Comparison of ENCODE assay signal across 8 cellular contexts in the genomic region with DNA sequence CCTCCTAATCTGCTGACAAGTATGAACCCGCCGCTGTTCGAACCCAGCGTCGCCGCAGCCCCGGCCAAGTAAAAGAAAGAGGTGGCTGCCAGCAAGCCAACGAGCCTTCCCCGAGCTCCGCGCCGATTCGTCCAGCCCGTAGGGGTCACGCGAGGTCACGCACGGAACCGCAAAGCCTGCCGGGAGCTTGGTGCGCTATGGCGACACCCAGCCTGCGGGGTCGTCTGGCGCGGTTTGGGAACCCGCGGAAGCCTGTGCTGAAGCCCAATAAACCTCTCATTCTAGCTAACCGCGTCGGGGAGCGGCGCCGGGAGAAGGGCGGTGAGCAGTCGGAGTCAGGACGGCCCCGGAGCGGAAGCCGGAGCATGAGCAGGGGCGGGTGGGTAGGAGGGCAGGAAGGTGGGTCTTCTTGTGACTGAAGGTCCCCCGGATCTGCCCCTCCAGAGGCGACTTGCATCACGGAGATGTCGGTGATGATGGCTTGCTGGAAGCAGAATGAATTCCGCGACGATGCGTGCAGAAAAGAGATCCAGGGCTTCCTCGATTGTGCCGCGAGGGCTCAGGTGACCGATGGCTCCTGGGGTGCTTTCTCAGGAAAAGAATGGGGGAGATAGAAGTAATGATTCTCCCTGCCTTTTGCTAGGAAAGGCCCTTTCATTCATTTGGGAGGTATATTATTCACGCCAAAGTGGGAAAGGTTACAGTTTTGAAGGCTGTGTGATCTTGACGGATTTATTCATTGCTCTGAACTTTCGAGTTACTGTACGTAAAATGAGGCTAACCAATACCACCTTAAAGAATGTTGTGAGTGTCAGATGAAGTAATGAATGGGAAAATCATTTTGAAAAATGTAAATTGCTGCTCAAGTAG. TPM values are rescaled to one million over a fixed set of nuclear protein-coding genes. Genes with fewer than 3 reads are reported as not detected.
DNase-seq lines count a peak whose midpoint lies in the region; ATAC-seq, FAIRE-seq and TF ChIP-seq lines count a peak whose summit lies in the region.

TSS of gene CHCHD1 (plus strand) at position 170 of the 870 bp plus-strand sequence. CDS start at position 198, 28 bp downstream.

- peak within 1 kb of the TSS; percentile 81 to 88 for H3K9ac ChIP-seq in kidney (ENCODE audit: low read length in 2 of 2)

- H3K27ac ChIP-seq in 22Rv1: peak within 1 kb of the TSS; percentile 82
- H3K27ac ChIP-seq in kidney (ENCODE audit: low read depth in 2 of 2, low read length in 2 of 2): peak within 1 kb of the TSS; percentile 92 to 95

- no peak for FAIRE-seq in kidney (lab: Jason Lieb, UNC)

- TF ChIP-seq CTCF in 22Rv1 (IDR thresholded peaks at IDR 0.05) (no peak), kidney (IDR thresholded peaks at IDR 0.05; ENCODE audit: borderline replicate concordance, extremely low read depth, insufficient read depth) (no peak)

- intact Hi-C loops in kidney (cut with DNase I): no loop called here

- peaks cover 7 to 17% of the 10 kb centered on the region in 2 donors for H3K4me1 ChIP-seq in kidney (ENCODE audit: control insufficient read depth in 1 of 2, insufficient read depth in 1 of 2, low read depth in 1 of 2, low read length in 2 of 2)

- no peaks in the 10 kb centered on the region for H3K9me3 ChIP-seq in kidney (ENCODE audit: control insufficient read depth in 1 of 2, low read length in 2 of 2)

- DNase-seq in NCI-H345 (lab: John Stamatoyannopoulos, UW) (peak; percentile 77), cerebellar cortex (ENCODE audit: low spot score) (peak; percentile 88), kidney (peak; percentile 98)
- DNase-seq in activated CD4-positive, CD25-positive, alpha-beta regulatory T cell treated with anti-CD3 and anti-CD28 coated beads, Interleukin-2, amount 50 U/mL, for 72 hours: peak; percentile 90
- peak; percentile 74 to 89 for DNase-seq in stimulated activated CD4-positive, alpha-beta T cell treated with anti-CD3 and anti-CD28 coated beads, Interleukin-15, amount 100 ng/mL, for 1 hour (ENCODE audit: low read depth in 1 of 2, low spot score in 1 of 2)

- peak within 1 kb of the TSS; percentile 89 to 92 for H3K4me3 ChIP-seq in kidney (ENCODE audit: low read length in 2 of 2)

- ATAC-seq in GM18511 (IDR thresholded peaks at IDR 0.05; ENCODE audit: unreplicated experiment) (peak; percentile 56), HG03097 (IDR thresholded peaks at IDR 0.05; ENCODE audit: low FRiP score, unreplicated experiment) (peak; percentile 44)

- H3K36me3 ChIP-seq in kidney (ENCODE audit: control insufficient read depth in 1 of 2, insufficient read depth in 2 of 2, low read length in 2 of 2): no peaks in the 10 kb centered on the region

RNA-seq across cellular contexts. Expression of gene CHCHD1, which starts in this region (rescaled TPM):
- 23.4 TPM for total RNA-seq in kidney
- 105 TPM for polyA plus RNA-seq in kidney (ENCODE audit: insufficient read depth, low read depth, low replicate concordance)

Comparison
In these comparisons a context has a peak if more than half of its experiments do, and no peak if none do; other contexts are left out.
1. Peak in every context shown above with its lines: DNase-seq, ATAC-seq, H3K4me3 ChIP-seq and H3K27ac ChIP-seq.